In genomic region chr4:176610594-176610993, GRCh38 we compare ENCODE assay signal across 17 cellular contexts.
"Had no signal": no experiment of that assay in that cellular context is flagged by ENCODE, and none has a peak within 500 bp of the region (broad histone marks: within the 10 kb centered on the region; RNA-seq: fewer than 3 reads in every experiment).

No MANE protein-coding gene starts in this region.

- H3K9me3 ChIP-seq: MG63, SK-N-SH had no signal

- H3K27ac ChIP-seq: RWPE1 had no signal

- H3K4me3 ChIP-seq: MG63 had no signal

- H3K27me3 ChIP-seq: MG63 had no signal

- H3K36me3 ChIP-seq: MG63 had no signal

- H3K4me2 ChIP-seq: SK-N-SH had no signal

- H3K9ac ChIP-seq: SK-N-SH had no signal

- ATAC-seq: T-cell had no signal

- DNase-seq: Karpas-422, KBM-7, MG63, NCI-H1092 treated with DMSO at 0.1 percent for 48 hours, NCI-H1436, NCI-H187, NCI-H2029 treated with DMSO at 0.1 percent for 48 hours, NCI-H2171 treated with DMSO at 0.1 percent for 48 hours, NCI-H345, NCI-H446 treated with DMSO at 0.1 percent for 48 hours, NCI-H524, NCI-H748 treated with DMSO at 0.1 percent for 48 hours, SHP77, SK-N-SH, SW 1271, T-cell had no signal
